8 cellular contexts compared by ENCODE assay signal in the genomic region with DNA sequence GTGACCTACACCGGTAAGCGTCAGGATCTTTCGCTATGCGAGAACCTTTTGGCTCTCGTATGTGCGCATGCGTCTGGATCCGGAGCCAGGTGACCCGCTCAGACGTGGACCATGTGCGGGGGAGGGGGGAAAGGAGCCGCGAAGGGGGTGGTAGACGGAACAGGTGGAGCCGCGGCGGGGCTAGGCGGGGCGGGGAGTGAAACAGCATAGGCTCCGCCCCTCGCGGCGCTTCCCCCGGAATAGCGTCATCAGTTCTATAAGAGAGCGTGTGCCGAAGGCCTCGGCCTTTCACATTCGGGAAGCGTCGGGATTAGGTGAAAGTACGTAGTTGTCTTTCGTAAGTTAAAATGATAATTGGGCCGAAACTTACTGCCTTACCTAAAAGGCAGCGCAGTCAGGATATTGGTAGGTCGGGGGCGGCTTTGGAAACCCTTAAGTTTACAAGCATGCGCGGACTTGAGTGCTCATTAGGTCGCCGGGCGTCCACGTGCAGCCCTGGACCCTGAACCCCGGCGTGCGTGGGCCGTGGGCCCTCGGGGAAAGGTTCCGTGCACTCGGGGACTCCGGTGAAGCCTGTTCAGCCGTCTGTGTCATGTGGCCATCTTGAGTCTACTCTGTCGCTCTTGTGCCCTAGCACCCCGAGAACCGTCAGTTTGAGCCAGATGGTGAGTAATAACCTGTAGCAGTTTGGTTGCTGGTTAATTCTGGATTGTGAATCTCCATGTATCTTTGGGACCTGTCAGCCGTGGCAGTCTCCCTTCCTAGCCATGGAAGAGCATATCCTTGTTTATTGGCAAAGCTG.
A peak's percentile ranks its signal among the peaks of the same experiment; 100 is the strongest.
DNase-seq lines count a peak whose midpoint lies in the region; ATAC-seq and TF ChIP-seq lines count a peak whose summit lies in the region.

No MANE protein-coding gene starts in this region.

- H3K4me3 ChIP-seq in spleen: peak overlapping the region; percentile 62 to 91 (median 66)

- H3K27ac Mint-ChIP-seq in WTC11: peak overlapping the region; percentile 96

- peaks cover 0 to 23% (median 3%) of the 10 kb centered on the region in 6 donors for H3K36me3 ChIP-seq in spleen

- H3K27ac ChIP-seq in caudate nucleus (ENCODE audit: low read depth, low read length) (peak overlapping the region; percentile 90), spleen (peak overlapping the region; percentile 89 to 97 (median 92))

- ATAC-seq in HG03175 (IDR thresholded peaks at IDR 0.05; ENCODE audit: unreplicated experiment) (peak; percentile 93), WTC11 (peak; percentile 91)

- DNase-seq in AG08396 (ENCODE audit: low spot score): peak; percentile 94
- DNase-seq in NCI-H2227 treated with DMSO at 0.1 percent for 48 hours (lab: John Stamatoyannopoulos, UW): peak; percentile 89
- DNase-seq in WTC11 (ENCODE audit: low spot score): peak; percentile 96
- peak; percentile 10 to 98 (median 87) for DNase-seq in caudate nucleus (lab: John Stamatoyannopoulos, UW)
- DNase-seq in inferior parietal cortex (ENCODE audit: extremely low spot score): peak; percentile 91
- peak; percentile 99 for DNase-seq in spleen

- no peaks in the 10 kb centered on the region; the same call in 1 of the 2 replicates for H3K27me3 Mint-ChIP-seq in WTC11 (ENCODE audit: low read depth)

- no peaks in the 10 kb centered on the region for H3K9me3 ChIP-seq in spleen

- peaks cover 28% of the 10 kb centered on the region for H3K36me3 Mint-ChIP-seq in WTC11

- peak overlapping the region; percentile 90 for H3K4me3 Mint-ChIP-seq in WTC11

- in situ Hi-C loops in GM18951 (cut with MboI; ENCODE audit: low sequenced_read_pairs, unreplicated experiment): no loop called here

- no peaks in the 10 kb centered on the region for H3K27me3 ChIP-seq in spleen (replicated peaks in 1 of 7)

- H3K9me3 Mint-ChIP-seq in WTC11: peaks cover 6% of the 10 kb centered on the region

- peaks cover 19 to 51% (median 38%) of the 10 kb centered on the region in 6 donors for H3K4me1 ChIP-seq in spleen

- TF ChIP-seq POLR2A in GM18951 (IDR thresholded peaks at IDR 0.05; ENCODE audit: extremely low read depth, insufficient read depth, insufficient read length): peak; percentile 92
- TF ChIP-seq POLR2A in spleen (IDR thresholded peaks at IDR 0.05): peak; percentile 56 to 73 (median 62)

- TF ChIP-seq CTCF in WTC11 (IDR thresholded peaks at IDR 0.05) (no peak), spleen (IDR thresholded peaks at IDR 0.05 in 8 of 11, conservative IDR thresholded peaks at IDR 0.05 in 3 of 11) (peak in 1 of 11 experiments; percentile 22)

- intact Hi-C loops in spleen (cut with DNase I; ENCODE audit: low total_unique reads): loop anchor here (5.0 kb wide), 2 partner anchors 309 to 404 kb away; no protein-coding TSS in a partner anchor

- CTCF ChIA-PET in WTC11 (lab: Charles Lee): interaction anchor here (1.2 kb wide), 1 partner anchor 74 kb away, joined by 3 read pairs; a partner anchor contains a TSS

- POLR2A ChIA-PET in WTC11 (lab: Charles Lee): no interaction called here

- WGBS in spleen, 5 donors: 0 to 1% (median 1%) methylated on average over 34 to 56 of the region's 56 CpGs

- H3K4me1 Mint-ChIP-seq in WTC11: peaks cover 27% of the 10 kb centered on the region

TF ChIP-seq in WTC11, 78 proteins besides CTCF, POLR2A, EP300 and RAD21 (continues in another document):
- TF ChIP-seq, protein P1, sequence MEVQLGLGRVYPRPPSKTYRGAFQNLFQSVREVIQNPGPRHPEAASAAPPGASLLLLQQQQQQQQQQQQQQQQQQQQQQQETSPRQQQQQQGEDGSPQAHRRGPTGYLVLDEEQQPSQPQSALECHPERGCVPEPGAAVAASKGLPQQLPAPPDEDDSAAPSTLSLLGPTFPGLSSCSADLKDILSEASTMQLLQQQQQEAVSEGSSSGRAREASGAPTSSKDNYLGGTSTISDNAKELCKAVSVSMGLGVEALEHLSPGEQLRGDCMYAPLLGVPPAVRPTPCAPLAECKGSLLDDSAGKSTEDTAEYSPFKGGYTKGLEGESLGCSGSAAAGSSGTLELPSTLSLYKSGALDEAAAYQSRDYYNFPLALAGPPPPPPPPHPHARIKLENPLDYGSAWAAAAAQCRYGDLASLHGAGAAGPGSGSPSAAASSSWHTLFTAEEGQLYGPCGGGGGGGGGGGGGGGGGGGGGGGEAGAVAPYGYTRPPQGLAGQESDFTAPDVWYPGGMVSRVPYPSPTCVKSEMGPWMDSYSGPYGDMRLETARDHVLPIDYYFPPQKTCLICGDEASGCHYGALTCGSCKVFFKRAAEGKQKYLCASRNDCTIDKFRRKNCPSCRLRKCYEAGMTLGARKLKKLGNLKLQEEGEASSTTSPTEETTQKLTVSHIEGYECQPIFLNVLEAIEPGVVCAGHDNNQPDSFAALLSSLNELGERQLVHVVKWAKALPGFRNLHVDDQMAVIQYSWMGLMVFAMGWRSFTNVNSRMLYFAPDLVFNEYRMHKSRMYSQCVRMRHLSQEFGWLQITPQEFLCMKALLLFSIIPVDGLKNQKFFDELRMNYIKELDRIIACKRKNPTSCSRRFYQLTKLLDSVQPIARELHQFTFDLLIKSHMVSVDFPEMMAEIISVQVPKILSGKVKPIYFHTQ (CRISPR knock-in tag; IDR thresholded peaks at IDR 0.05): peak; percentile 91
- peak; percentile 48; the same call in 1 of the 2 replicates for TF ChIP-seq ETV6 (CRISPR knock-in tag; IDR thresholded peaks at IDR 0.05)
- TF ChIP-seq GRHL2 (CRISPR knock-in tag; IDR thresholded peaks at IDR 0.05; ENCODE audit: insufficient replicate concordance, severe bottlenecking): no peak
- TF ChIP-seq ZNF263 (CRISPR knock-in tag; IDR thresholded peaks at IDR 0.05; ENCODE audit: low read depth): no peak
- TF ChIP-seq GTF2I (CRISPR knock-in tag; conservative IDR thresholded peaks at IDR 0.05): no peak
- TF ChIP-seq SMAD3 (CRISPR knock-in tag; IDR thresholded peaks at IDR 0.05; ENCODE audit: borderline replicate concordance): peak; percentile 86
- TF ChIP-seq, protein P2, sequence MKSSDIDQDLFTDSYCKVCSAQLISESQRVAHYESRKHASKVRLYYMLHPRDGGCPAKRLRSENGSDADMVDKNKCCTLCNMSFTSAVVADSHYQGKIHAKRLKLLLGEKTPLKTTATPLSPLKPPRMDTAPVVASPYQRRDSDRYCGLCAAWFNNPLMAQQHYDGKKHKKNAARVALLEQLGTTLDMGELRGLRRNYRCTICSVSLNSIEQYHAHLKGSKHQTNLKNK (CRISPR knock-in tag; IDR thresholded peaks at IDR 0.05): no peak
- TF ChIP-seq, protein P3, sequence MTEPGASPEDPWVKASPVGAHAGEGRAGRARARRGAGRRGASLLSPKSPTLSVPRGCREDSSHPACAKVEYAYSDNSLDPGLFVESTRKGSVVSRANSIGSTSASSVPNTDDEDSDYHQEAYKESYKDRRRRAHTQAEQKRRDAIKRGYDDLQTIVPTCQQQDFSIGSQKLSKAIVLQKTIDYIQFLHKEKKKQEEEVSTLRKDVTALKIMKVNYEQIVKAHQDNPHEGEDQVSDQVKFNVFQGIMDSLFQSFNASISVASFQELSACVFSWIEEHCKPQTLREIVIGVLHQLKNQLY (CRISPR knock-in tag; IDR thresholded peaks at IDR 0.05): no peak
- TF ChIP-seq FOXJ3 (CRISPR knock-in tag; IDR thresholded peaks at IDR 0.05; ENCODE audit: borderline replicate concordance): no peak
- TF ChIP-seq CREM (CRISPR knock-in tag; IDR thresholded peaks at IDR 0.05): no peak
- TF ChIP-seq, protein P4, sequence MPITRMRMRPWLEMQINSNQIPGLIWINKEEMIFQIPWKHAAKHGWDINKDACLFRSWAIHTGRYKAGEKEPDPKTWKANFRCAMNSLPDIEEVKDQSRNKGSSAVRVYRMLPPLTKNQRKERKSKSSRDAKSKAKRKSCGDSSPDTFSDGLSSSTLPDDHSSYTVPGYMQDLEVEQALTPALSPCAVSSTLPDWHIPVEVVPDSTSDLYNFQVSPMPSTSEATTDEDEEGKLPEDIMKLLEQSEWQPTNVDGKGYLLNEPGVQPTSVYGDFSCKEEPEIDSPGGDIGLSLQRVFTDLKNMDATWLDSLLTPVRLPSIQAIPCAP (CRISPR knock-in tag; IDR thresholded peaks at IDR 0.05): 0 out of 2 replicates have a peak, but pooled peaks have one; percentile 8
- TF ChIP-seq NR1H2 (CRISPR knock-in tag; IDR thresholded peaks at IDR 0.05): no peak
- TF ChIP-seq, protein P5, sequence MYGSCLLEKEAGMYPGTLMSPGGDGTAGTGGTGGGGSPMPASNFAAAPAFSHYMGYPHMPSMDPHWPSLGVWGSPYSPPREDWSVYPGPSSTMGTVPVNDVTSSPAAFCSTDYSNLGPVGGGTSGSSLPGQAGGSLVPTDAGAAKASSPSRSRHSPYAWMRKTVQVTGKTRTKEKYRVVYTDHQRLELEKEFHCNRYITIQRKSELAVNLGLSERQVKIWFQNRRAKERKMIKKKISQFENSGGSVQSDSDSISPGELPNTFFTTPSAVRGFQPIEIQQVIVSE (CRISPR knock-in tag; IDR thresholded peaks at IDR 0.05; ENCODE audit: borderline replicate concordance): no peak
- TF ChIP-seq, protein P6, sequence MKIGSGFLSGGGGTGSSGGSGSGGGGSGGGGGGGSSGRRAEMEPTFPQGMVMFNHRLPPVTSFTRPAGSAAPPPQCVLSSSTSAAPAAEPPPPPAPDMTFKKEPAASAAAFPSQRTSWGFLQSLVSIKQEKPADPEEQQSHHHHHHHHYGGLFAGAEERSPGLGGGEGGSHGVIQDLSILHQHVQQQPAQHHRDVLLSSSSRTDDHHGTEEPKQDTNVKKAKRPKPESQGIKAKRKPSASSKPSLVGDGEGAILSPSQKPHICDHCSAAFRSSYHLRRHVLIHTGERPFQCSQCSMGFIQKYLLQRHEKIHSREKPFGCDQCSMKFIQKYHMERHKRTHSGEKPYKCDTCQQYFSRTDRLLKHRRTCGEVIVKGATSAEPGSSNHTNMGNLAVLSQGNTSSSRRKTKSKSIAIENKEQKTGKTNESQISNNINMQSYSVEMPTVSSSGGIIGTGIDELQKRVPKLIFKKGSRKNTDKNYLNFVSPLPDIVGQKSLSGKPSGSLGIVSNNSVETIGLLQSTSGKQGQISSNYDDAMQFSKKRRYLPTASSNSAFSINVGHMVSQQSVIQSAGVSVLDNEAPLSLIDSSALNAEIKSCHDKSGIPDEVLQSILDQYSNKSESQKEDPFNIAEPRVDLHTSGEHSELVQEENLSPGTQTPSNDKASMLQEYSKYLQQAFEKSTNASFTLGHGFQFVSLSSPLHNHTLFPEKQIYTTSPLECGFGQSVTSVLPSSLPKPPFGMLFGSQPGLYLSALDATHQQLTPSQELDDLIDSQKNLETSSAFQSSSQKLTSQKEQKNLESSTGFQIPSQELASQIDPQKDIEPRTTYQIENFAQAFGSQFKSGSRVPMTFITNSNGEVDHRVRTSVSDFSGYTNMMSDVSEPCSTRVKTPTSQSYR (CRISPR knock-in tag; IDR thresholded peaks at IDR 0.05): peak; percentile 82; the same call in 1 of the 2 replicates

Comparison
In these comparisons a context has a peak if more than half of its experiments do, and no peak if none do; other contexts are left out.
1. Peak in every context shown above with its lines: DNase-seq, ATAC-seq, H3K4me3 ChIP-seq and H3K27ac ChIP-seq.